ENCODE assay signal across 8 cellular contexts in the genomic region with DNA sequence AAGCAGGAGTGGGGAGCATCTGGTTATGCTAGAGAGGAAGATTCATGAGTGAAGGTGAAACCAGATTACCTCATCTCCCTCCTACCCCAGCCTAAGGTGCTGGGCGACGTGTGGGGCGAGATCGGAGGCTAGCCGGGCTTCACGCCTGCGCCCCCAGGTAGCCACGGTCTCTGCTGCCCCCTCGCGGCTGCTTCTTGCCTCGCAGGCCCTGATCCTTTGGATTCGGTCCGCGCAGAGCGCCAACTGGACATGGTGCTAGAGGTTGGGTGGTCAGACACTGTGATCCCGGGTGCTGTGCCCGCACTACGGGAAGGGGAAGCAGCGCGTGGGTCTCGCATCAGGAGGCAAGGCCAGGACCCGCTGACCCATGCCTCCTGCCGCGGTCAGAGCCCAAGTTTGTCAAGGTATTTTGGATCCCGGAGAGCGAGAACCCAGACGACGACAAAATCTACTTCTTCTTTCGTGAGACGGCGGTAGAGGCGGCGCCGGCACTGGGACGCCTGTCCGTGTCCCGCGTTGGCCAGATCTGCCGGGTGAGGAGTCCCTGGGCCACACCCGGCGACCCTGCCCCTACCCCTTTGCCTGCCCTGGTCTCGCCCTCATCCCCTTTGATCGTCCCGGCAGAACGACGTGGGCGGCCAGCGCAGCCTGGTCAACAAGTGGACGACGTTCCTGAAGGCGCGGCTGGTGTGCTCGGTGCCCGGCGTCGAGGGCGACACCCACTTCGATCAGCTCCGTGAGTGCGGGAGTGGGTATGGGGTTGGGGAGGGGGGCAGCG. TPM values are rescaled to one million over a fixed set of nuclear protein-coding genes. Genes with fewer than 3 reads are reported as not detected.
DNase-seq lines count a peak whose midpoint lies in the region; ATAC-seq, FAIRE-seq and TF ChIP-seq lines count a peak whose summit lies in the region.

No MANE protein-coding gene starts in this region.

- peaks cover 23 to 32% (median 24%) of the 10 kb centered on the region in 3 donors for H3K4me1 Mint-ChIP-seq in CD8-positive, alpha-beta memory T cell
- peaks cover 41% of the 10 kb centered on the region for H3K4me1 Mint-ChIP-seq in activated T-cell treated with anti-CD3 and anti-CD28 coated beads, Interleukin-2, amount 50 U/mL, for 72 hours (ENCODE audit: low read depth)
- H3K4me1 Mint-ChIP-seq in naive thymus-derived CD8-positive, alpha-beta T cell, result peaks cover 16 to 29% (median 27%) of the 10 kb centered on the region in 4 donors
- peaks cover 43% of the 10 kb centered on the region for H3K4me1 Mint-ChIP-seq in stimulated activated memory B cell treated with anti-CD40 and anti-IgM and Interleukin-4, amounts not matched to agents 10 μg/mL and 1 μg/mL and 100 μg/mL, for 72 hours

- POLR2A ChIA-PET in CD8-positive, alpha-beta memory T cell (lab: Charles Lee), result no interaction called here
- POLR2A ChIA-PET in naive thymus-derived CD8-positive, alpha-beta T cell (lab: Charles Lee), result interaction anchor here (1.0 to 2.9 kb wide), 4 partner anchors 26 to 80 kb away, joined by 4 to 12 read pairs (median 9); a partner anchor contains a TSS

- no peak overlapping the region for H3K27ac ChIP-seq in CD8-positive, alpha-beta memory T cell (ENCODE audit: low read depth, low read length)

- no peaks in the 10 kb centered on the region for H3K36me3 ChIP-seq in CD8-positive, alpha-beta memory T cell (ENCODE audit: insufficient read depth, low read length)

- peak overlapping the region in 6 of 7 donors; percentile 45 to 77 (median 72) for H3K4me3 Mint-ChIP-seq in CD8-positive, alpha-beta memory T cell
- peak overlapping the region; percentile 81 to 95 for H3K4me3 Mint-ChIP-seq in activated T-cell treated with anti-CD3 and anti-CD28 coated beads, Interleukin-2, amount 50 U/mL, for 72 hours
- H3K4me3 Mint-ChIP-seq in naive thymus-derived CD8-positive, alpha-beta T cell, result peak overlapping the region in 9 of 10 donors; percentile 52 to 84 (median 72)
- H3K4me3 Mint-ChIP-seq in stimulated activated memory B cell treated with anti-CD40 and anti-IgM and Interleukin-4, amounts not matched to agents 10 μg/mL and 1 μg/mL and 100 μg/mL, for 72 hours, result peak overlapping the region; percentile 70

- peak; percentile 97 for FAIRE-seq in HTR-8/SVneo (lab: Jason Lieb, UNC)

- peak overlapping the region in 7 of 8 donors; percentile 10 to 85 (median 63) for H3K27ac Mint-ChIP-seq in CD8-positive, alpha-beta memory T cell
- no peak overlapping the region for H3K27ac Mint-ChIP-seq in activated T-cell treated with anti-CD3 and anti-CD28 coated beads, Interleukin-2, amount 50 U/mL, for 72 hours
- peak overlapping the region in 6 of 10 donors; percentile 37 to 79 (median 72) for H3K27ac Mint-ChIP-seq in naive thymus-derived CD8-positive, alpha-beta T cell
- peak overlapping the region; percentile 38 for H3K27ac Mint-ChIP-seq in stimulated activated memory B cell treated with anti-CD40 and anti-IgM and Interleukin-4, amounts not matched to agents 10 μg/mL and 1 μg/mL and 100 μg/mL, for 72 hours

- peak overlapping the region; percentile 51 for H3K4me3 ChIP-seq in CD8-positive, alpha-beta memory T cell (ENCODE audit: low read length)
- peak overlapping the region; percentile 22 for H3K4me3 ChIP-seq in fibroblast of mammary gland (ENCODE audit: control insufficient read depth, low read depth, low read length)

- H3K9me3 Mint-ChIP-seq in CD8-positive, alpha-beta memory T cell, result no peaks in the 10 kb centered on the region
- no peaks in the 10 kb centered on the region for H3K9me3 Mint-ChIP-seq in activated T-cell treated with anti-CD3 and anti-CD28 coated beads, Interleukin-2, amount 50 U/mL, for 72 hours
- H3K9me3 Mint-ChIP-seq in naive thymus-derived CD8-positive, alpha-beta T cell, result no peaks in the 10 kb centered on the region
- H3K9me3 Mint-ChIP-seq in stimulated activated memory B cell treated with anti-CD40 and anti-IgM and Interleukin-4, amounts not matched to agents 10 μg/mL and 1 μg/mL and 100 μg/mL, for 72 hours, result no peaks in the 10 kb centered on the region

- H3K9me3 ChIP-seq in CD8-positive, alpha-beta memory T cell (ENCODE audit: low read length), result no peaks in the 10 kb centered on the region

- peaks cover 28% of the 10 kb centered on the region for H3K4me1 ChIP-seq in CD8-positive, alpha-beta memory T cell (ENCODE audit: insufficient read depth, low read length)

- ATAC-seq in GM19463 (IDR thresholded peaks at IDR 0.05; ENCODE audit: unreplicated experiment), result peak; percentile 84
- ATAC-seq in activated T-cell treated with anti-CD3 and anti-CD28 coated beads, Interleukin-2, amount 50 U/mL, for 72 hours (replicated peaks in 1 of 2), result peak; percentile 89 to 92
- ATAC-seq in naive thymus-derived CD8-positive, alpha-beta T cell, result peak; percentile 84 to 87
- ATAC-seq in stimulated activated memory B cell treated with anti-CD40 and anti-IgM and Interleukin-4, amounts not matched to agents 10 μg/mL and 1 μg/mL and 100 μg/mL, for 72 hours, result peak; percentile 91

- H3K36me3 Mint-ChIP-seq in CD8-positive, alpha-beta memory T cell, result no peaks in the 10 kb centered on the region
- peaks cover 0 to 1% of the 10 kb centered on the region in 2 donors for H3K36me3 Mint-ChIP-seq in activated T-cell treated with anti-CD3 and anti-CD28 coated beads, Interleukin-2, amount 50 U/mL, for 72 hours (ENCODE audit: insufficient read depth in 2 of 2)
- H3K36me3 Mint-ChIP-seq in naive thymus-derived CD8-positive, alpha-beta T cell, result no peaks in the 10 kb centered on the region
- H3K36me3 Mint-ChIP-seq in stimulated activated memory B cell treated with anti-CD40 and anti-IgM and Interleukin-4, amounts not matched to agents 10 μg/mL and 1 μg/mL and 100 μg/mL, for 72 hours, result no peaks in the 10 kb centered on the region

- TF ChIP-seq CTCF in fibroblast of mammary gland (conservative IDR thresholded peaks at IDR 0.05; ENCODE audit: control insufficient read depth, insufficient read depth, low read depth, low read length), result peak; percentile 88

- CTCF ChIA-PET in CD8-positive, alpha-beta memory T cell (lab: Charles Lee), result interaction anchor here (1.0 to 7.2 kb wide), 5 partner anchors 16 to 84 kb away, joined by 3 to 86 read pairs (median 16); no protein-coding TSS in a partner anchor

- H3K27me3 ChIP-seq in CD8-positive, alpha-beta memory T cell (ENCODE audit: insufficient read depth, low read length, poor library complexity, severe bottlenecking), result peaks cover 28% of the 10 kb centered on the region

- H3K27me3 Mint-ChIP-seq in CD8-positive, alpha-beta memory T cell, result peaks cover 27 to 35% of the 10 kb centered on the region in 2 donors
- peaks cover 43% of the 10 kb centered on the region for H3K27me3 Mint-ChIP-seq in activated T-cell treated with anti-CD3 and anti-CD28 coated beads, Interleukin-2, amount 50 U/mL, for 72 hours (ENCODE audit: low read depth)
- peaks cover 13 to 55% (median 25%) of the 10 kb centered on the region in 5 donors for H3K27me3 Mint-ChIP-seq in naive thymus-derived CD8-positive, alpha-beta T cell
- peaks cover 43% of the 10 kb centered on the region for H3K27me3 Mint-ChIP-seq in stimulated activated memory B cell treated with anti-CD40 and anti-IgM and Interleukin-4, amounts not matched to agents 10 μg/mL and 1 μg/mL and 100 μg/mL, for 72 hours

- DNase-seq in CD8-positive, alpha-beta memory T cell, result peak; percentile 73 to 87 (median 83)
- DNase-seq in HTR-8/SVneo (ENCODE audit: insufficient read length, low spot score) (peak; percentile 88), fibroblast of mammary gland (ENCODE audit: low read depth) (peak; percentile 60)
- peak; percentile 92 to 96 for DNase-seq in activated T-cell treated with anti-CD3 and anti-CD28 coated beads, Interleukin-2, amount 50 U/mL, for 72 hours
- peak; percentile 65 to 90 (median 82) for DNase-seq in naive thymus-derived CD8-positive, alpha-beta T cell

TF ChIP-seq in PFSK-1, 5 proteins besides CTCF, POLR2A, EP300 and RAD21 (continues in another document):
- no peak for TF ChIP-seq TAF1 (IDR thresholded peaks at IDR 0.05; ENCODE audit: borderline replicate concordance, insufficient read depth, low read length)

RNA-seq across cellular contexts. Expression of a gene that starts 4.2 kb away (rescaled TPM):
- total RNA-seq in CD8-positive, alpha-beta memory T cell, result under 1 TPM in 1 of 2 experiments, not detected in 1; 0.22 TPM
- not detected for polyA plus RNA-seq in CD8-positive, alpha-beta memory T cell
- 3.0 TPM for polyA plus RNA-seq in PFSK-1 (2012; ENCODE audit: insufficient read length, low read depth)
- total RNA-seq in activated T-cell treated with anti-CD3 and anti-CD28 coated beads, Interleukin-2, amount 50 U/mL, for 72 hours, result 1 to 10 TPM; 1.9 to 3.3 TPM
- 1 to 10 TPM; 1.0 to 1.1 TPM for total RNA-seq in naive thymus-derived CD8-positive, alpha-beta T cell
- under 1 TPM in 1 of 3 donors, not detected in 2; 0.09 TPM for polyA plus RNA-seq in naive thymus-derived CD8-positive, alpha-beta T cell

RNA-seq across cellular contexts. Expression of a gene that starts 5.8 kb away (rescaled TPM):
- not detected for total RNA-seq in CD8-positive, alpha-beta memory T cell
- not detected for polyA plus RNA-seq in CD8-positive, alpha-beta memory T cell
- not detected for polyA plus RNA-seq in PFSK-1 (2012; ENCODE audit: insufficient read length, low read depth)
- under 1 TPM in 1 of 2 donors, not detected in 1; 0.26 TPM for total RNA-seq in activated T-cell treated with anti-CD3 and anti-CD28 coated beads, Interleukin-2, amount 50 U/mL, for 72 hours
- not detected for total RNA-seq in naive thymus-derived CD8-positive, alpha-beta T cell
- polyA plus RNA-seq in naive thymus-derived CD8-positive, alpha-beta T cell, result under 1 TPM in 2 of 3 donors, not detected in 1; 0.15 to 0.21 TPM

RNA-seq across cellular contexts. Expression of a gene that starts 19.1 kb away (rescaled TPM):
- 100 to 1,000 TPM; 191 to 192 TPM for total RNA-seq in CD8-positive, alpha-beta memory T cell
- 66.8 TPM for polyA plus RNA-seq in CD8-positive, alpha-beta memory T cell
- 166 TPM for polyA plus RNA-seq in PFSK-1 (2012; ENCODE audit: insufficient read length, low read depth)
- 10 to 100 TPM; 56.3 to 62.1 TPM for total RNA-seq in activated T-cell treated with anti-CD3 and anti-CD28 coated beads, Interleukin-2, amount 50 U/mL, for 72 hours
- total RNA-seq in naive thymus-derived CD8-positive, alpha-beta T cell, result 10 to 100 TPM; 68.9 TPM
- polyA plus RNA-seq in naive thymus-derived CD8-positive, alpha-beta T cell, result 10 to 100 TPM; 59.4 to 69.7 (median 60.7) TPM

RNA-seq across cellular contexts. Expression of a gene that starts 26.1 kb away (rescaled TPM):
- total RNA-seq in CD8-positive, alpha-beta memory T cell, result 1 to 10 TPM; 7.7 to 8.4 TPM
- polyA plus RNA-seq in CD8-positive, alpha-beta memory T cell, result 3.6 TPM
- 3.8 TPM for polyA plus RNA-seq in PFSK-1 (2012; ENCODE audit: insufficient read length, low read depth)
- 1 to 10 TPM; 6.7 to 7.1 TPM for total RNA-seq in activated T-cell treated with anti-CD3 and anti-CD28 coated beads, Interleukin-2, amount 50 U/mL, for 72 hours
- 1 to 10 TPM; 3.2 to 4.7 TPM for total RNA-seq in naive thymus-derived CD8-positive, alpha-beta T cell
- polyA plus RNA-seq in naive thymus-derived CD8-positive, alpha-beta T cell, result 1 to 10 TPM; 2.5 to 3.8 (median 3.0) TPM

RNA-seq across cellular contexts. Expression of a gene that starts 26.1 kb away (rescaled TPM):
- 10 to 100 TPM; 17.3 to 18.3 TPM for total RNA-seq in CD8-positive, alpha-beta memory T cell
- 19.3 TPM for polyA plus RNA-seq in CD8-positive, alpha-beta memory T cell
- 7.5 TPM for polyA plus RNA-seq in PFSK-1 (2012; ENCODE audit: insufficient read length, low read depth)
- 10 to 100 TPM; 19.5 to 20.0 TPM for total RNA-seq in activated T-cell treated with anti-CD3 and anti-CD28 coated beads, Interleukin-2, amount 50 U/mL, for 72 hours
- total RNA-seq in naive thymus-derived CD8-positive, alpha-beta T cell, result 10 to 100 TPM; 33.8 to 36.8 TPM
- 10 to 100 TPM; 10.8 to 18.7 (median 17.4) TPM for polyA plus RNA-seq in naive thymus-derived CD8-positive, alpha-beta T cell
